Comparison of ENCODE assay signal across 8 cellular contexts in genomic region chr19:6718741-6719539, GRCh38. TPM values are rescaled to one million over a fixed set of nuclear protein-coding genes. Genes with fewer than 3 reads are reported as not detected.
DNase-seq lines count a peak whose midpoint lies in the region; ATAC-seq, FAIRE-seq and TF ChIP-seq lines count a peak whose summit lies in the region.

No MANE protein-coding gene starts in this region.

- in situ Hi-C loops in ACHN (cut with HindIII; ENCODE audit: low pct_ligation_motif_present, low pct_unique_long_range_greater_than_20kb, low sequenced_read_pairs) = no loop called here

- DNase-seq in ACHN (peak; percentile 37), GM23338 (ENCODE audit: low spot score) (peak; percentile 92), iris pigment epithelial cell (ENCODE audit: low read depth) (peak; percentile 41), dedifferentiated amniotic fluid mesenchymal stem cell (ENCODE audit: extremely low spot score) (no peak), urothelium cell line (ENCODE audit: low spot score) (no peak), spleen (no peak)
- DNase-seq in activated T-cell treated with anti-CD3 and anti-CD28 coated beads, Interleukin-2, amount 50 U/mL, for 72 hours = peak; percentile 29 to 33
- no peak for DNase-seq in activated T-helper 1 cell treated with anti-CD3 and anti-CD28 coated beads, Interleukin-12 subunit alpha, Interleukin-12 subunit beta, Interleukin-2, Interleukin-4 antibody, amounts not matched to agents 30 ng/mL and 10 ng/mL and 1 ng/mL, durations not matched to agents 14 hours and 24 hours and 36 hours (ENCODE audit: low spot score)

- peak; percentile 27 for ATAC-seq in GM23338
- ATAC-seq in activated T-cell treated with anti-CD3 and anti-CD28 coated beads, Interleukin-2, amount 50 U/mL, for 72 hours (replicated peaks in 1 of 2) = peak; percentile 53 to 64

- H3K9me3 ChIP-seq in spleen = no peaks in the 10 kb centered on the region

- 80 to 92% (median 84%) methylated on average over 13 to 21 of the region's 21 CpGs for WGBS in spleen, 5 donors

- H3K27ac ChIP-seq in GM23338 (ENCODE audit: low read depth) = no peak overlapping the region
- no peak overlapping the region for H3K27ac ChIP-seq in spleen

- no peaks in the 10 kb centered on the region for H4K20me1 ChIP-seq in GM23338 (replicated peaks; ENCODE audit: insufficient read depth)

- H3K9me3 Mint-ChIP-seq in GM23338 = peaks cover 62% of the 10 kb centered on the region
- peaks cover 3 to 5% of the 10 kb centered on the region in 2 donors for H3K9me3 Mint-ChIP-seq in activated T-cell treated with anti-CD3 and anti-CD28 coated beads, Interleukin-2, amount 50 U/mL, for 72 hours
- peaks cover 5% of the 10 kb centered on the region for H3K9me3 Mint-ChIP-seq in activated T-helper 1 cell treated with anti-CD3 and anti-CD28 coated beads, Interleukin-12 subunit alpha, Interleukin-12 subunit beta, Interleukin-2, Interleukin-4 antibody, amounts not matched to agents 30 ng/mL and 10 ng/mL and 1 ng/mL, durations not matched to agents 14 hours and 24 hours and 36 hours

- H3K4me1 ChIP-seq in GM23338 (ENCODE audit: insufficient read depth) (peaks cover 7% of the 10 kb centered on the region), spleen (peaks cover 3 to 39% (median 28%) of the 10 kb centered on the region in 6 donors)

- no peaks in the 10 kb centered on the region for H3K79me2 ChIP-seq in GM23338 (replicated peaks; ENCODE audit: insufficient read depth)

- intact Hi-C loops in spleen (cut with DNase I; ENCODE audit: low total_unique reads) = no loop called here
- intact Hi-C loops in activated T-helper 1 cell treated with anti-CD3 and anti-CD28 coated beads, Interleukin-12 subunit alpha, Interleukin-12 subunit beta, Interleukin-2, Interleukin-4 antibody, amounts not matched to agents 30 ng/mL and 10 ng/mL and 1 ng/mL, durations not matched to agents 14 hours and 24 hours and 36 hours (cut with micrococcal nuclease) = loop anchor here (1.0 to 5.0 kb wide), 4 partner anchors 18 to 48 kb away; partner anchors contain the start of genes GPR108 and SH2D3A

- peaks cover 19% of the 10 kb centered on the region for H3K27me3 Mint-ChIP-seq in GM23338 (ENCODE audit: insufficient read depth, low read depth, poor library complexity)
- peaks cover 7% of the 10 kb centered on the region for H3K27me3 Mint-ChIP-seq in activated T-cell treated with anti-CD3 and anti-CD28 coated beads, Interleukin-2, amount 50 U/mL, for 72 hours (ENCODE audit: low read depth)
- peaks cover 4% of the 10 kb centered on the region for H3K27me3 Mint-ChIP-seq in activated T-helper 1 cell treated with anti-CD3 and anti-CD28 coated beads, Interleukin-12 subunit alpha, Interleukin-12 subunit beta, Interleukin-2, Interleukin-4 antibody, amounts not matched to agents 30 ng/mL and 10 ng/mL and 1 ng/mL, durations not matched to agents 14 hours and 24 hours and 36 hours (ENCODE audit: insufficient read depth)

- peaks cover 6% of the 10 kb centered on the region for H3K4me1 Mint-ChIP-seq in GM23338
- peaks cover 26% of the 10 kb centered on the region for H3K4me1 Mint-ChIP-seq in activated T-cell treated with anti-CD3 and anti-CD28 coated beads, Interleukin-2, amount 50 U/mL, for 72 hours (ENCODE audit: low read depth)
- peaks cover 32% of the 10 kb centered on the region for H3K4me1 Mint-ChIP-seq in activated T-helper 1 cell treated with anti-CD3 and anti-CD28 coated beads, Interleukin-12 subunit alpha, Interleukin-12 subunit beta, Interleukin-2, Interleukin-4 antibody, amounts not matched to agents 30 ng/mL and 10 ng/mL and 1 ng/mL, durations not matched to agents 14 hours and 24 hours and 36 hours (ENCODE audit: low read depth)

- H3K36me3 Mint-ChIP-seq in GM23338 (ENCODE audit: low read depth) = peaks cover 24% of the 10 kb centered on the region
- peaks cover 0 to 4% of the 10 kb centered on the region in 2 donors for H3K36me3 Mint-ChIP-seq in activated T-cell treated with anti-CD3 and anti-CD28 coated beads, Interleukin-2, amount 50 U/mL, for 72 hours (ENCODE audit: insufficient read depth in 2 of 2)
- peaks cover 4% of the 10 kb centered on the region for H3K36me3 Mint-ChIP-seq in activated T-helper 1 cell treated with anti-CD3 and anti-CD28 coated beads, Interleukin-12 subunit alpha, Interleukin-12 subunit beta, Interleukin-2, Interleukin-4 antibody, amounts not matched to agents 30 ng/mL and 10 ng/mL and 1 ng/mL, durations not matched to agents 14 hours and 24 hours and 36 hours (ENCODE audit: low read depth)

- H3K4me3 ChIP-seq in GM23338 (no peak overlapping the region), spleen (no peak overlapping the region)

- H3K27me3 ChIP-seq in GM23338 (ENCODE audit: insufficient read depth) (no peaks in the 10 kb centered on the region), spleen (replicated peaks in 1 of 7) (peaks cover 0 to 6% (median 0%) of the 10 kb centered on the region in 7 donors)

- no peak overlapping the region for H3K4me2 ChIP-seq in GM23338

- H3K9me2 ChIP-seq in GM23338 (ENCODE audit: insufficient read depth) = no peaks in the 10 kb centered on the region

- no peak overlapping the region for H3K4me3 Mint-ChIP-seq in GM23338
- H3K4me3 Mint-ChIP-seq in activated T-cell treated with anti-CD3 and anti-CD28 coated beads, Interleukin-2, amount 50 U/mL, for 72 hours = no peak overlapping the region
- H3K4me3 Mint-ChIP-seq in activated T-helper 1 cell treated with anti-CD3 and anti-CD28 coated beads, Interleukin-12 subunit alpha, Interleukin-12 subunit beta, Interleukin-2, Interleukin-4 antibody, amounts not matched to agents 30 ng/mL and 10 ng/mL and 1 ng/mL, durations not matched to agents 14 hours and 24 hours and 36 hours = no peak overlapping the region

- no peak overlapping the region for H2AFZ ChIP-seq in GM23338

- H3K36me3 ChIP-seq in GM23338 (ENCODE audit: insufficient read depth) (no peaks in the 10 kb centered on the region), spleen (no peaks in the 10 kb centered on the region)

- H3F3A ChIP-seq in GM23338 (replicated peaks; ENCODE audit: low read depth) = peaks cover 8% of the 10 kb centered on the region

- FAIRE-seq in urothelium cell line (lab: Jason Lieb, UNC) = no peak

- no peak for TF ChIP-seq CTCF in GM23338 (conservative IDR thresholded peaks at IDR 0.05; ENCODE audit: low read depth in 2 of 2)
- no peak for TF ChIP-seq CTCF in spleen (IDR thresholded peaks at IDR 0.05 in 8 of 11, conservative IDR thresholded peaks at IDR 0.05 in 3 of 11)

- TF ChIP-seq POLR2A in spleen (IDR thresholded peaks at IDR 0.05) = no peak

- no peak overlapping the region for H3K27ac Mint-ChIP-seq in GM23338
- H3K27ac Mint-ChIP-seq in activated T-cell treated with anti-CD3 and anti-CD28 coated beads, Interleukin-2, amount 50 U/mL, for 72 hours = no peak overlapping the region
- no peak overlapping the region for H3K27ac Mint-ChIP-seq in activated T-helper 1 cell treated with anti-CD3 and anti-CD28 coated beads, Interleukin-12 subunit alpha, Interleukin-12 subunit beta, Interleukin-2, Interleukin-4 antibody, amounts not matched to agents 30 ng/mL and 10 ng/mL and 1 ng/mL, durations not matched to agents 14 hours and 24 hours and 36 hours

RNA-seq across cellular contexts. Expression of gene C3, which starts 1.5 kb away (rescaled TPM):
- 4.8 and 17.7 TPM in 2 replicates for total RNA-seq in GM23338 (2014; rRNA removed; shearing (Covaris generic))
- polyA plus RNA-seq in GM23338 (2016; fragmentation: Nextera tagmentation; extraction: Ambion mirVana) (5.1 and 7.5 TPM in 2 replicates), spleen (100 to 1,000 TPM in 1 of 3 donors, 10 to 100 TPM in 2; 31.0 to 182 (median 34.1) TPM)
- total RNA-seq in activated T-cell treated with anti-CD3 and anti-CD28 coated beads, Interleukin-2, amount 50 U/mL, for 72 hours = 1 to 10 TPM; 1.8 to 2.5 TPM
- total RNA-seq in spleen = 10 to 100 TPM in 4 of 7 donors, 1 to 10 TPM in 3; 5.8 to 68.1 (median 19.7) TPM
- 6.1 and 7.2 TPM in 2 replicates for total RNA-seq in activated T-helper 1 cell treated with anti-CD3 and anti-CD28 coated beads, Interleukin-12 subunit alpha, Interleukin-12 subunit beta, Interleukin-2, Interleukin-4 antibody, amounts not matched to agents 30 ng/mL and 10 ng/mL and 1 ng/mL, durations not matched to agents 14 hours and 24 hours and 36 hours

RNA-seq across cellular contexts. Expression of gene GPR108, which starts 18.4 kb away (rescaled TPM):
- total RNA-seq in GM23338 (2014; rRNA removed; shearing (Covaris generic)) = 42.6 and 57.9 TPM in 2 replicates
- polyA plus RNA-seq in GM23338 (2016; fragmentation: Nextera tagmentation; extraction: Ambion mirVana) (44.8 and 45.9 TPM in 2 replicates), spleen (100 to 1,000 TPM in 1 of 3 donors, 10 to 100 TPM in 2; 66.9 to 102 (median 91.8) TPM)
- total RNA-seq in activated T-cell treated with anti-CD3 and anti-CD28 coated beads, Interleukin-2, amount 50 U/mL, for 72 hours = 100 to 1,000 TPM; 130 to 162 TPM
- total RNA-seq in spleen = 10 to 100 TPM; 35.4 to 75.0 (median 56.0) TPM
- 106 and 108 TPM in 2 replicates for total RNA-seq in activated T-helper 1 cell treated with anti-CD3 and anti-CD28 coated beads, Interleukin-12 subunit alpha, Interleukin-12 subunit beta, Interleukin-2, Interleukin-4 antibody, amounts not matched to agents 30 ng/mL and 10 ng/mL and 1 ng/mL, durations not matched to agents 14 hours and 24 hours and 36 hours

RNA-seq across cellular contexts. Expression of gene TRIP10, which starts 20.5 kb away (rescaled TPM):
- 46.2 and 56.8 TPM in 2 replicates for total RNA-seq in GM23338 (2014; rRNA removed; shearing (Covaris generic))
- polyA plus RNA-seq in GM23338 (2016; fragmentation: Nextera tagmentation; extraction: Ambion mirVana) = 65.4 and 68.5 TPM in 2 replicates
- total RNA-seq in activated T-cell treated with anti-CD3 and anti-CD28 coated beads, Interleukin-2, amount 50 U/mL, for 72 hours = 10 to 100 TPM; 49.0 to 68.4 TPM
- 10 to 100 TPM; 25.4 to 50.3 (median 32.1) TPM for total RNA-seq in spleen
- polyA plus RNA-seq in spleen = 10 to 100 TPM; 17.2 to 58.2 (median 36.1) TPM
- total RNA-seq in activated T-helper 1 cell treated with anti-CD3 and anti-CD28 coated beads, Interleukin-12 subunit alpha, Interleukin-12 subunit beta, Interleukin-2, Interleukin-4 antibody, amounts not matched to agents 30 ng/mL and 10 ng/mL and 1 ng/mL, durations not matched to agents 14 hours and 24 hours and 36 hours = 61.2 and 62.0 TPM in 2 replicates

RNA-seq across cellular contexts. Expression of gene SH2D3A, which starts 48.3 kb away (rescaled TPM):
- total RNA-seq in GM23338 (2014; rRNA removed; shearing (Covaris generic)) = 25.6 and 38.4 TPM in 2 replicates
- 20.7 and 24.6 TPM in 2 replicates for polyA plus RNA-seq in GM23338 (2016; fragmentation: Nextera tagmentation; extraction: Ambion mirVana)
- total RNA-seq in activated T-cell treated with anti-CD3 and anti-CD28 coated beads, Interleukin-2, amount 50 U/mL, for 72 hours = 10 to 100 TPM; 19.9 to 24.5 TPM
- total RNA-seq in spleen = 10 to 100 TPM in 5 of 7 donors, 1 to 10 TPM in 2; 7.5 to 17.1 (median 11.8) TPM
- 10 to 100 TPM in 1 of 3 donors, 1 to 10 TPM in 2; 7.6 to 10.0 (median 9.3) TPM for polyA plus RNA-seq in spleen
- 15.0 and 15.6 TPM in 2 replicates for total RNA-seq in activated T-helper 1 cell treated with anti-CD3 and anti-CD28 coated beads, Interleukin-12 subunit alpha, Interleukin-12 subunit beta, Interleukin-2, Interleukin-4 antibody, amounts not matched to agents 30 ng/mL and 10 ng/mL and 1 ng/mL, durations not matched to agents 14 hours and 24 hours and 36 hours

RNA-seq across cellular contexts. Expression of gene TNFSF14, which starts 49.0 kb away (rescaled TPM):
- total RNA-seq in GM23338 (2014; rRNA removed; shearing (Covaris generic)) = not detected in 2 replicates
- polyA plus RNA-seq in GM23338 (2016; fragmentation: Nextera tagmentation; extraction: Ambion mirVana) (not detected in 2 replicates), spleen (1 to 10 TPM in 2 of 3 donors, under 1 TPM in 1; 0.41 to 1.6 (median 1.1) TPM)
- 10 to 100 TPM; 23.1 to 25.4 TPM for total RNA-seq in activated T-cell treated with anti-CD3 and anti-CD28 coated beads, Interleukin-2, amount 50 U/mL, for 72 hours
- total RNA-seq in spleen = 10 to 100 TPM in 2 of 7 donors, 1 to 10 TPM in 5; 5.2 to 10.6 (median 8.2) TPM
- total RNA-seq in activated T-helper 1 cell treated with anti-CD3 and anti-CD28 coated beads, Interleukin-12 subunit alpha, Interleukin-12 subunit beta, Interleukin-2, Interleukin-4 antibody, amounts not matched to agents 30 ng/mL and 10 ng/mL and 1 ng/mL, durations not matched to agents 14 hours and 24 hours and 36 hours = 155 TPM in 2 replicates

Comparison
In these comparisons a context has a peak if more than half of its experiments do, and no peak if none do; other contexts are left out.
1. DNase-seq: peak in ACHN (single experiment), GM23338 (single experiment), activated T-cell treated with anti-CD3 and anti-CD28 coated beads, Interleukin-2, amount 50 U/mL, for 72 hours (2 of 2) and iris pigment epithelial cell (single experiment); none in dedifferentiated amniotic fluid mesenchymal stem cell (single experiment), urothelium cell line (single experiment), spleen (single experiment) and activated T-helper 1 cell treated with anti-CD3 and anti-CD28 coated beads, Interleukin-12 subunit alpha, Interleukin-12 subunit beta, Interleukin-2, Interleukin-4 antibody, amounts not matched to agents 30 ng/mL and 10 ng/mL and 1 ng/mL, durations not matched to agents 14 hours and 24 hours and 36 hours (single experiment).